ENCODE assay signal across 8 cellular contexts in genomic region chr7:140696679-140697446, GRCh38. TPM values are rescaled to one million over a fixed set of nuclear protein-coding genes. Genes with fewer than 3 reads are reported as not detected.
A peak's percentile ranks its signal among the peaks of the same experiment; 100 is the strongest.
DNase-seq lines count a peak whose midpoint lies in the region; ATAC-seq and TF ChIP-seq lines count a peak whose summit lies in the region.

NDUFB2 (plus strand) TSS chr7:140696708; CDS start chr7:140696745, 37 bp downstream.

- no peaks in the 10 kb centered on the region for H3K27me3 ChIP-seq in fibroblast of lung (ENCODE audit: control insufficient read depth, insufficient read depth, low read length)
- no peaks in the 10 kb centered on the region for H3K27me3 ChIP-seq in naive thymus-derived CD4-positive, alpha-beta T cell (ENCODE audit: control insufficient read depth in 2 of 2, insufficient read depth in 2 of 2, low read length in 2 of 2)

- peak within 1 kb of the TSS; percentile 90 for H3K4me3 Mint-ChIP-seq in activated T-helper 1 cell treated with anti-CD3 and anti-CD28 coated beads, Interleukin-12 subunit alpha, Interleukin-12 subunit beta, Interleukin-2, Interleukin-4 antibody, amounts not matched to agents 30 ng/mL and 10 ng/mL and 1 ng/mL, durations not matched to agents 14 hours and 24 hours and 36 hours
- peak within 1 kb of the TSS; percentile 87 to 100 (median 98) for H3K4me3 Mint-ChIP-seq in naive thymus-derived CD4-positive, alpha-beta T cell

- peaks cover 4% of the 10 kb centered on the region for H3K4me1 ChIP-seq in fibroblast of lung (ENCODE audit: control insufficient read depth, extremely low read depth, insufficient read depth, low read length)
- peaks cover 12 to 16% of the 10 kb centered on the region in 2 donors for H3K4me1 ChIP-seq in naive thymus-derived CD4-positive, alpha-beta T cell (ENCODE audit: control insufficient read depth in 2 of 2, insufficient read depth in 2 of 2, low read length in 2 of 2)

- H3K9me3 ChIP-seq in fibroblast of lung (ENCODE audit: control insufficient read depth, insufficient read depth, low read depth, low read length) = no peaks in the 10 kb centered on the region
- H3K9me3 ChIP-seq in naive thymus-derived CD4-positive, alpha-beta T cell (ENCODE audit: control insufficient read depth in 2 of 3, low read length in 3 of 3) = no peaks in the 10 kb centered on the region

- peak within 1 kb of the TSS; percentile 71 for H3K9ac ChIP-seq in fibroblast of lung (ENCODE audit: insufficient read depth, low read length)

- H3K4me3 ChIP-seq in fibroblast of lung (replicated peaks in 1 of 4; ENCODE audit: control extremely low read depth in 1 of 4, insufficient read depth in 1 of 4, low read depth in 3 of 4, low read length in 4 of 4) = peak within 1 kb of the TSS; percentile 71 to 95 (median 88)
- H3K4me3 ChIP-seq in naive thymus-derived CD4-positive, alpha-beta T cell (ENCODE audit: low read length) = peak within 1 kb of the TSS; percentile 99

- H3K4me2 ChIP-seq in fibroblast of lung (ENCODE audit: extremely low read depth, insufficient read depth, low read length) = peak within 1 kb of the TSS; percentile 89

- H3K27ac Mint-ChIP-seq in activated T-helper 1 cell treated with anti-CD3 and anti-CD28 coated beads, Interleukin-12 subunit alpha, Interleukin-12 subunit beta, Interleukin-2, Interleukin-4 antibody, amounts not matched to agents 30 ng/mL and 10 ng/mL and 1 ng/mL, durations not matched to agents 14 hours and 24 hours and 36 hours = peak within 1 kb of the TSS; percentile 96
- H3K27ac Mint-ChIP-seq in naive thymus-derived CD4-positive, alpha-beta T cell = peak within 1 kb of the TSS; percentile 92 to 99 (median 98)

- no peaks in the 10 kb centered on the region for H4K20me1 ChIP-seq in fibroblast of lung (ENCODE audit: control insufficient read depth, extremely low read depth, insufficient read depth, low read length)

- H3K36me3 Mint-ChIP-seq in activated T-helper 1 cell treated with anti-CD3 and anti-CD28 coated beads, Interleukin-12 subunit alpha, Interleukin-12 subunit beta, Interleukin-2, Interleukin-4 antibody, amounts not matched to agents 30 ng/mL and 10 ng/mL and 1 ng/mL, durations not matched to agents 14 hours and 24 hours and 36 hours (ENCODE audit: low read depth) = peaks cover 22% of the 10 kb centered on the region
- peaks cover 0 to 14% (median 4%) of the 10 kb centered on the region in 5 donors for H3K36me3 Mint-ChIP-seq in naive thymus-derived CD4-positive, alpha-beta T cell

- no peaks in the 10 kb centered on the region for H3K27me3 Mint-ChIP-seq in activated T-helper 1 cell treated with anti-CD3 and anti-CD28 coated beads, Interleukin-12 subunit alpha, Interleukin-12 subunit beta, Interleukin-2, Interleukin-4 antibody, amounts not matched to agents 30 ng/mL and 10 ng/mL and 1 ng/mL, durations not matched to agents 14 hours and 24 hours and 36 hours (ENCODE audit: insufficient read depth)
- H3K27me3 Mint-ChIP-seq in naive thymus-derived CD4-positive, alpha-beta T cell = no peaks in the 10 kb centered on the region

- H3K4me1 Mint-ChIP-seq in activated T-helper 1 cell treated with anti-CD3 and anti-CD28 coated beads, Interleukin-12 subunit alpha, Interleukin-12 subunit beta, Interleukin-2, Interleukin-4 antibody, amounts not matched to agents 30 ng/mL and 10 ng/mL and 1 ng/mL, durations not matched to agents 14 hours and 24 hours and 36 hours (ENCODE audit: low read depth) = peaks cover 30% of the 10 kb centered on the region
- peaks cover 18 to 50% (median 40%) of the 10 kb centered on the region in 7 donors for H3K4me1 Mint-ChIP-seq in naive thymus-derived CD4-positive, alpha-beta T cell

- H3K79me2 ChIP-seq in fibroblast of lung (ENCODE audit: control insufficient read depth, insufficient read depth, low read length) = peaks cover 41% of the 10 kb centered on the region

- TF ChIP-seq CTCF in fibroblast of lung (conservative IDR thresholded peaks at IDR 0.05 in 1 of 2, IDR thresholded peaks at IDR 0.05 in 1 of 2; ENCODE audit: low read depth in 1 of 2, low read length in 2 of 2) = no peak

- H2AFZ ChIP-seq in fibroblast of lung (ENCODE audit: low read length) = peak within 1 kb of the TSS; percentile 94

- CTCF ChIA-PET in naive thymus-derived CD4-positive, alpha-beta T cell (lab: Charles Lee) = interaction anchor here (0.6 kb wide), 1 partner anchor 318 kb away, joined by 3 read pairs; the partner anchor contains the start of gene MRPS33

- intact Hi-C loops in activated T-helper 1 cell treated with anti-CD3 and anti-CD28 coated beads, Interleukin-12 subunit alpha, Interleukin-12 subunit beta, Interleukin-2, Interleukin-4 antibody, amounts not matched to agents 30 ng/mL and 10 ng/mL and 1 ng/mL, durations not matched to agents 14 hours and 24 hours and 36 hours (cut with micrococcal nuclease) = loop anchor here (1.0 to 10.0 kb wide), 9 partner anchors 24 to 1041 kb away; partner anchors contain the start of genes AGK, BRAF, MKRN1 and MRPS33
- intact Hi-C loops in naive thymus-derived CD4-positive, alpha-beta T cell (cut with micrococcal nuclease) = loop anchor here (1.0 to 10.0 kb wide), 13 partner anchors 24 to 1042 kb away; partner anchors contain the start of genes AGK (in 2 of the 2), BRAF (in 2 of the 2), MKRN1 (in 2 of the 2) and MRPS33 (in 2 of the 2)

- no peaks in the 10 kb centered on the region for H3K36me3 ChIP-seq in fibroblast of lung (ENCODE audit: control insufficient read depth, insufficient read depth, low read length)
- H3K36me3 ChIP-seq in naive thymus-derived CD4-positive, alpha-beta T cell (ENCODE audit: control insufficient read depth in 2 of 3, insufficient read depth in 3 of 3, low read length in 3 of 3) = peaks cover 0 to 12% (median 0%) of the 10 kb centered on the region in 3 experiments

- ATAC-seq in GM21423 (IDR thresholded peaks at IDR 0.05; ENCODE audit: unreplicated experiment) = peak; percentile 92
- peak; percentile 92 for ATAC-seq in naive thymus-derived CD4-positive, alpha-beta T cell

- H3K27ac ChIP-seq in fibroblast of lung (ENCODE audit: insufficient read depth, low read length) = peak within 1 kb of the TSS; percentile 90
- peak within 1 kb of the TSS; percentile 88 for H3K27ac ChIP-seq in naive thymus-derived CD4-positive, alpha-beta T cell (ENCODE audit: low read depth, low read length)

- H3K9me3 Mint-ChIP-seq in activated T-helper 1 cell treated with anti-CD3 and anti-CD28 coated beads, Interleukin-12 subunit alpha, Interleukin-12 subunit beta, Interleukin-2, Interleukin-4 antibody, amounts not matched to agents 30 ng/mL and 10 ng/mL and 1 ng/mL, durations not matched to agents 14 hours and 24 hours and 36 hours = no peaks in the 10 kb centered on the region
- peaks cover 0 to 4% (median 0%) of the 10 kb centered on the region in 11 donors for H3K9me3 Mint-ChIP-seq in naive thymus-derived CD4-positive, alpha-beta T cell

- POLR2A ChIA-PET in naive thymus-derived CD4-positive, alpha-beta T cell (lab: Charles Lee) = interaction anchor here (0.7 to 3.0 kb wide), 6 partner anchors 23 to 318 kb away, joined by 5 to 26 read pairs (median 6); partner anchors contain the start of genes ADCK2 and MRPS33

- peak; percentile 80 for DNase-seq in DMS53 treated with DMSO at 0.1 percent for 48 hours (lab: John Stamatoyannopoulos, UW; ENCODE audit: unreplicated experiment)
- peak in 65 of 76 experiments; percentile 6 to 89 (median 67) for DNase-seq in HUDEP-2 (lab: John Stamatoyannopoulos, UW; ENCODE audit: unreplicated experiment in 76 of 76)
- peak; percentile 95 for DNase-seq in OCI-M2 (lab: John Stamatoyannopoulos, UW; ENCODE audit: unreplicated experiment)
- peak; percentile 85 for DNase-seq in activated T-helper 1 cell treated with anti-CD3 and anti-CD28 coated beads, Interleukin-12 subunit alpha, Interleukin-12 subunit beta, Interleukin-2, Interleukin-4 antibody, amounts not matched to agents 30 ng/mL and 10 ng/mL and 1 ng/mL, durations not matched to agents 14 hours and 24 hours and 36 hours (ENCODE audit: low spot score)
- DNase-seq in fibroblast of lung (ENCODE audit: low read depth in 2 of 2) = peak; percentile 79 to 82
- peak; percentile 72 to 92 (median 90) for DNase-seq in naive thymus-derived CD4-positive, alpha-beta T cell
- peak; percentile 81 for DNase-seq in stimulated activated naive CD4-positive, alpha-beta T cell treated with Interleukin-2 at 50 U/mL for 16 hours (lab: John Stamatoyannopoulos, UW)

RNA-seq across cellular contexts. Expression of gene NDUFB2, which starts in this region (rescaled TPM):
- total RNA-seq in activated T-helper 1 cell treated with anti-CD3 and anti-CD28 coated beads, Interleukin-12 subunit alpha, Interleukin-12 subunit beta, Interleukin-2, Interleukin-4 antibody, amounts not matched to agents 30 ng/mL and 10 ng/mL and 1 ng/mL, durations not matched to agents 14 hours and 24 hours and 36 hours = 178 and 194 TPM in 2 replicates
- total RNA-seq in fibroblast of lung = 44.9 and 116 TPM in 2 replicates
- 283 and 307 TPM in 2 replicates for polyA plus RNA-seq in fibroblast of lung
- polyA plus RNA-seq in fibroblast of lung (2012) = 363 and 375 TPM in 2 replicates
- polyA minus RNA-seq in fibroblast of lung (ENCODE audit: low replicate concordance) = 98.1 and 104 TPM in 2 replicates
- total RNA-seq in naive thymus-derived CD4-positive, alpha-beta T cell = 100 to 1,000 TPM in 1 of 5 experiments, 10 to 100 TPM in 4; 88.3 to 184 (median 94.0) TPM
- polyA plus RNA-seq in naive thymus-derived CD4-positive, alpha-beta T cell = 100 to 1,000 TPM; 372 to 507 TPM

Comparison
In these comparisons a context has a peak if more than half of its experiments do, and no peak if none do; other contexts are left out.
1. Peak in every context shown above with its lines: DNase-seq, ATAC-seq, H3K4me3 ChIP-seq and H3K27ac ChIP-seq.